ENCODE assay signal across 30 cellular contexts in genomic region chr7:51292596-51292995, GRCh38. TPM values are rescaled to one million over a fixed set of nuclear protein-coding genes. Genes with fewer than 3 reads are reported as not detected.
DNase-seq lines count a peak whose midpoint lies in the region; ATAC-seq, FAIRE-seq and TF ChIP-seq lines count a peak whose summit lies in the region.
"Had no signal": no experiment of that assay in that cellular context is flagged by ENCODE, and none has a peak within 500 bp of the region (broad histone marks: within the 10 kb centered on the region; RNA-seq: fewer than 3 reads in every experiment).

No MANE protein-coding gene starts in this region.

- H3K4me3 ChIP-seq in endodermal cell (ENCODE audit: low read length) (no peak overlapping the region), psoas muscle (no peak overlapping the region)
- H3K4me3 ChIP-seq: BLaER1 treated with 17β-estradiol and CSF1 and Interleukin-3, amounts not matched to agents 10 nM and 100 nM; colonic mucosa; K562; lower lobe of right lung; prostate gland; sigmoid colon; transverse colon had no signal

- ATAC-seq in psoas muscle = no peak
- ATAC-seq: K562; naive thymus-derived CD8-positive, alpha-beta T cell had no signal

- no peaks in the 10 kb centered on the region for H3K36me3 ChIP-seq in endodermal cell (ENCODE audit: control insufficient read depth, insufficient read depth, low read length)
- no peaks in the 10 kb centered on the region for H3K36me3 ChIP-seq in psoas muscle (ENCODE audit: insufficient read depth in 1 of 2, low read depth in 1 of 2)
- H3K36me3 ChIP-seq: BLaER1 treated with 17β-estradiol and CSF1 and Interleukin-3, amounts not matched to agents 10 nM and 100 nM; colonic mucosa; lower lobe of right lung; prostate gland; sigmoid colon; transverse colon had no signal

- peak; percentile 20 for TF ChIP-seq CTCF in endodermal cell (conservative IDR thresholded peaks at IDR 0.05)
- TF ChIP-seq CTCF in psoas muscle (IDR thresholded peaks at IDR 0.05) = no peak

- no peaks in the 10 kb centered on the region for H3K27me3 Mint-ChIP-seq in endodermal cell (ENCODE audit: insufficient read depth)

- H3K27ac ChIP-seq in endodermal cell (ENCODE audit: low read depth, low read length) (no peak overlapping the region), psoas muscle (peak overlapping the region; percentile 33)
- H3K27ac ChIP-seq: BLaER1 treated with 17β-estradiol and CSF1 and Interleukin-3, amounts not matched to agents 10 nM and 100 nM; colonic mucosa; lower lobe of right lung; prostate gland; sigmoid colon; transverse colon had no signal

- 69 to 76% methylated on average over 2 to 4 of the region's 4 CpGs for WGBS in endodermal cell (ENCODE audit: insufficient coverage in 1 of 2, insufficient read length in 1 of 2), 2 experiments
- WGBS in psoas muscle, 3 donors = 51 to 67% (median 52%) methylated on average over 4 of the region's 4 CpGs

- H3K27me3 ChIP-seq in endodermal cell (ENCODE audit: control insufficient read depth, insufficient read depth, low read length, poor library complexity, severe bottlenecking) = no peaks in the 10 kb centered on the region
- H3K27me3 ChIP-seq in psoas muscle (ENCODE audit: insufficient read depth in 3 of 3, low read length in 2 of 3) = no peaks in the 10 kb centered on the region
- H3K27me3 ChIP-seq: BLaER1 treated with 17β-estradiol and CSF1 and Interleukin-3, amounts not matched to agents 10 nM and 100 nM; colonic mucosa; sigmoid colon; transverse colon had no signal

- H3K4me1 Mint-ChIP-seq in endodermal cell = peaks cover 49% of the 10 kb centered on the region
- H3K4me1 Mint-ChIP-seq: activated naive CD4-positive, alpha-beta T cell treated with anti-CD3 and anti-CD28 coated beads, Interleukin-2, amount 50 U/mL, for 24 hours; naive thymus-derived CD8-positive, alpha-beta T cell had no signal

- H3K9me3 ChIP-seq in endodermal cell (ENCODE audit: control insufficient read depth, low read length) (no peaks in the 10 kb centered on the region), psoas muscle (no peaks in the 10 kb centered on the region)
- H3K9me3 ChIP-seq: BLaER1 treated with 17β-estradiol and CSF1 and Interleukin-3, amounts not matched to agents 10 nM and 100 nM; colonic mucosa; lower lobe of right lung; prostate gland; sigmoid colon; transverse colon had no signal

- H3K4me3 Mint-ChIP-seq in endodermal cell = no peak overlapping the region
- H3K4me3 Mint-ChIP-seq: activated naive CD4-positive, alpha-beta T cell treated with anti-CD3 and anti-CD28 coated beads, Interleukin-2, amount 50 U/mL, for 24 hours; HFFc6; naive thymus-derived CD8-positive, alpha-beta T cell; T-helper 2 cell treated with Interferon-gamma antibody and Interleukin-4, amounts not matched to agents 5 μg/mL and 100 μg/mL, for 36 hours had no signal

- H3K4me1 ChIP-seq in endodermal cell (ENCODE audit: control insufficient read depth, insufficient read depth, low read length) (peaks cover 7% of the 10 kb centered on the region), psoas muscle (peaks cover 39% of the 10 kb centered on the region)
- H3K4me1 ChIP-seq: sigmoid colon had no signal

- no peak for TF ChIP-seq POLR2A in H54 (IDR thresholded peaks at IDR 0.05; ENCODE audit: low read depth, low read length)

- H3K9me3 Mint-ChIP-seq in endodermal cell = no peaks in the 10 kb centered on the region
- H3K9me3 Mint-ChIP-seq: activated naive CD4-positive, alpha-beta T cell treated with anti-CD3 and anti-CD28 coated beads, Interleukin-2, amount 50 U/mL, for 24 hours; activated T-helper 2 cell treated with anti-CD3 and anti-CD28 coated beads, Interferon-gamma antibody, Interleukin-2, Interleukin-4, amounts not matched to agents 10 μg/mL and 5 μg/mL and 100 μg/mL, durations not matched to agents 14 hours and 24 hours and 36 hours; T-helper 2 cell treated with Interferon-gamma antibody and Interleukin-4, amounts not matched to agents 5 μg/mL and 100 μg/mL, for 36 hours had no signal

- FAIRE-seq in H54 (lab: Jason Lieb, UNC) (no peak), urothelium cell line (lab: Jason Lieb, UNC) (no peak)
- FAIRE-seq: bronchial epithelial cell, GM12891, K562 had no signal

- no peak overlapping the region for H3K27ac Mint-ChIP-seq in endodermal cell
- H3K27ac Mint-ChIP-seq: activated naive CD4-positive, alpha-beta T cell treated with anti-CD3 and anti-CD28 coated beads, Interleukin-2, amount 50 U/mL, for 24 hours; activated T-helper 2 cell treated with anti-CD3 and anti-CD28 coated beads, Interferon-gamma antibody, Interleukin-2, Interleukin-4, amounts not matched to agents 10 μg/mL and 5 μg/mL and 100 μg/mL, durations not matched to agents 14 hours and 24 hours and 36 hours; HFFc6; naive thymus-derived CD8-positive, alpha-beta T cell; T-helper 2 cell treated with Interferon-gamma antibody and Interleukin-4, amounts not matched to agents 5 μg/mL and 100 μg/mL, for 36 hours had no signal

- DNase-seq in H4 (ENCODE audit: low spot score) (peak; percentile 4), NCI-H524 (lab: John Stamatoyannopoulos, UW) (peak; percentile 47 to 84), endodermal cell (peak; percentile 59), psoas muscle (no peak), H54 (ENCODE audit: insufficient read length, low spot score) (no peak), urothelium cell line (ENCODE audit: low spot score) (no peak), HuH-7 (ENCODE audit: low spot score) (no peak)
- DNase-seq: activated CD4-positive, alpha-beta T cell treated with anti-CD3 and anti-CD28 coated beads for 4 hours; amniotic stem cell; colonic mucosa; DMS53; effector memory CD4-positive, alpha-beta T cell; HFFc6; lower lobe of right lung; naive thymus-derived CD8-positive, alpha-beta T cell; NCI-H1105; NCI-H187 treated with DMSO at 0.1 percent for 48 hours; occipital lobe; sigmoid colon; stimulated activated CD4-positive, alpha-beta T cell treated with anti-CD3 and anti-CD28 coated beads, Interleukin-12 subunit alpha, Interleukin-12 subunit beta, amount 100 ng/mL, for 4 hours; stimulated activated CD4-positive, alpha-beta T cell treated with anti-CD3 and anti-CD28 coated beads, Interleukin-2, amount 100 ng/mL, for 48 hours; transverse colon had no signal

- H3K36me3 Mint-ChIP-seq in endodermal cell (ENCODE audit: low read depth) = no peaks in the 10 kb centered on the region
- H3K36me3 Mint-ChIP-seq: activated naive CD4-positive, alpha-beta T cell treated with anti-CD3 and anti-CD28 coated beads, Interleukin-2, amount 50 U/mL, for 24 hours; naive thymus-derived CD8-positive, alpha-beta T cell had no signal

- H3K9ac ChIP-seq in endodermal cell (ENCODE audit: extremely low read depth, low read length, poor library complexity, severe bottlenecking) = no peak overlapping the region
- H3K9ac ChIP-seq: BLaER1 treated with 17β-estradiol and CSF1 and Interleukin-3, amounts not matched to agents 10 nM and 100 nM had no signal

- intact Hi-C loops in psoas muscle (cut with DNase I) = no loop called here

RNA-seq across cellular contexts. Expression of gene COBL, which starts 24.0 kb away (rescaled TPM):
- 0.21 and 0.81 TPM in 2 replicates for total RNA-seq in H4 (2014; rRNA removed; shearing (Covaris generic))
- total RNA-seq in endodermal cell (10 to 100 TPM; 27.5 to 28.3 TPM), psoas muscle (100 to 1,000 TPM in 3 of 4 donors, 10 to 100 TPM in 1; 57.5 to 139 (median 117) TPM)
- 4.2 TPM for polyA plus RNA-seq in endodermal cell (2013, experiment 1 of 2)
- polyA plus RNA-seq in endodermal cell (2013, experiment 2 of 2) = 3.6 TPM
- 100 to 1,000 TPM in 2 of 3 donors, 10 to 100 TPM in 1; 59.5 to 122 (median 115) TPM for polyA plus RNA-seq in psoas muscle
- total RNA-seq: activated T-helper 2 cell treated with anti-CD3 and anti-CD28 coated beads, Interferon-gamma antibody, Interleukin-2, Interleukin-4, amounts not matched to agents 10 μg/mL and 5 μg/mL and 100 μg/mL, durations not matched to agents 14 hours and 24 hours and 36 hours; HFFc6; naive thymus-derived CD8-positive, alpha-beta T cell had no signal
- polyA plus RNA-seq: naive thymus-derived CD8-positive, alpha-beta T cell had no signal

Comparison
In these comparisons a context has a peak if more than half of its experiments do, and no peak if none do; other contexts are left out.
1. DNase-seq: peak in H4 (single experiment), NCI-H524 (2 of 2) and endodermal cell (single experiment); none in psoas muscle (0 of 2), H54 (single experiment), urothelium cell line (single experiment) and HuH-7 (single experiment).
2. RNA of gene COBL, which starts 24.0 kb away (total RNA-seq): 57.5 to 139 TPM in psoas muscle and 27.5 to 28.3 TPM in endodermal cell; 0.21 to 0.81 TPM in H4; every median in the first group is over 10 times any median in the second.